8 cellular contexts compared by ENCODE assay signal in the genomic region with DNA sequence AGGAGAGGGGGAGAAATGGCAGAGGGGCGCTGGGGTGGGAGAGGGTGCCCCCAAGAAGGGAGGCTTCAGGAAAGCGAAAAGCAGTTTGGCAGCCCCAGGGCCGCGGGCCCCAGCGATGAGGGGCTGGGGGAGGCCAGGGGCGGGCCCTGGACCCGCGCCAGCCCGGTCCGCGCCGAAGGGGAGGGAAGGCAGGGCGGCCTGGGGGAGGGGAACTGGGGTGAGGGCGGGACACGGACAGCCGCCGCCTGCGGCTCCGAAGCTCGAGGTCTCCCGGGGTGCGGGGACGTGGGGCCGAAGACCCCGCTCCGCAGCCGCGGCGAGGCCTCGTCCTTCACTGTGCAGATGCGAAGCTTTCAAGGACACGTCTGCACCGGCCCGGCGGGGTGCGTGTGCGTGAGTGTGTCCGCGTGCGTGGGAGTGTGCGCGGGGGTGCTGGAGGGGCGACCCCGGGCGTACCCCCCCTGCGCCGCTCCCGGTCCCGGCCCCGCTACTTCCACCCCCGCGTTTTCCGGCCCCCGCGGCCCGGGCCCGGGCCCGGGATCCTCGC. TPM values are rescaled to one million over a fixed set of nuclear protein-coding genes. Genes with fewer than 3 reads are reported as not detected.
DNase-seq lines count a peak whose midpoint lies in the region; ATAC-seq and TF ChIP-seq lines count a peak whose summit lies in the region.

No MANE protein-coding gene starts in this region.

- no peak overlapping the region for H2AFZ ChIP-seq in OCI-LY7 (ENCODE audit: low read length)

- H3K4me3 ChIP-seq in OCI-LY7 (ENCODE audit: low read depth, low read length, poor library complexity, severe bottlenecking): peak overlapping the region; percentile 61
- H3K4me3 ChIP-seq in choroid plexus epithelial cell (ENCODE audit: low read depth, low read length): peak overlapping the region; percentile 63
- H3K4me3 ChIP-seq in urinary bladder (ENCODE audit: low read depth, low read length): peak overlapping the region; percentile 97

- no peaks in the 10 kb centered on the region for H3K79me2 ChIP-seq in OCI-LY7 (ENCODE audit: insufficient read depth, low read depth, low read length)

- H3K36me3 ChIP-seq in OCI-LY7 (ENCODE audit: insufficient read depth, low read length): no peaks in the 10 kb centered on the region
- H3K36me3 ChIP-seq in urinary bladder (ENCODE audit: insufficient read depth): no peaks in the 10 kb centered on the region

- ATAC-seq in GM18870 (IDR thresholded peaks at IDR 0.05; ENCODE audit: unreplicated experiment): no peak

- 1% methylated on average over 59 of the region's 59 CpGs for WGBS in urinary bladder

- TF ChIP-seq CTCF in OCI-LY7 (conservative IDR thresholded peaks at IDR 0.05; ENCODE audit: low read length): no peak
- no peak for TF ChIP-seq CTCF in choroid plexus epithelial cell (conservative IDR thresholded peaks at IDR 0.05; ENCODE audit: low read depth, low read length)

- CTCF ChIA-PET in OCI-LY7 (lab: Charles Lee; ENCODE audit: unreplicated experiment): no interaction called here

- no peak overlapping the region for H3K27ac ChIP-seq in OCI-LY7 (ENCODE audit: low read depth, low read length, poor library complexity, severe bottlenecking)
- peak overlapping the region; percentile 39 for H3K27ac ChIP-seq in urinary bladder (ENCODE audit: low read depth)

- H3K4me1 ChIP-seq in OCI-LY7 (ENCODE audit: insufficient read depth, low read length, poor library complexity, severe bottlenecking) (peaks cover 6% of the 10 kb centered on the region), urinary bladder (ENCODE audit: insufficient read depth) (no peaks in the 10 kb centered on the region)

- H4K20me1 ChIP-seq in OCI-LY7 (ENCODE audit: insufficient read depth, low read length): no peaks in the 10 kb centered on the region

- H3K4me2 ChIP-seq in OCI-LY7 (ENCODE audit: low read length): peak overlapping the region; percentile 39; the same call in 1 of the 2 replicates

- intact Hi-C loops in OCI-LY7 (cut with micrococcal nuclease; ENCODE audit: unreplicated experiment): no loop called here

- no TSS peak for BruUV-seq in OCI-LY7 (replicated peaks; lab: Mats Ljungman, UMichigan)

- peak; percentile 34 for DNase-seq in NCI-H1436 (lab: John Stamatoyannopoulos, UW)
- no peak for DNase-seq in NCI-H1436 treated with DMSO at 0.1 percent for 48 hours (lab: John Stamatoyannopoulos, UW)
- no peak for DNase-seq in OCI-LY7 (ENCODE audit: low spot score)
- no peak for DNase-seq in choroid plexus epithelial cell (ENCODE audit: low read depth)
- peak; percentile 27 for DNase-seq in midbrain (lab: John Stamatoyannopoulos, UW)
- DNase-seq in SW 1271 (lab: John Stamatoyannopoulos, UW): no peak

- H3K9me3 ChIP-seq in OCI-LY7 (ENCODE audit: low read length): no peaks in the 10 kb centered on the region

- POLR2A ChIA-PET in OCI-LY7 (lab: Charles Lee): no interaction called here

- H3K9me2 ChIP-seq in OCI-LY7 (ENCODE audit: insufficient read depth, low read length): no peaks in the 10 kb centered on the region

RNA-seq across cellular contexts. Expression of gene DNMT3A, which starts 1.3 kb away (rescaled TPM):
- 2.6 and 2.8 TPM in 2 replicates for total RNA-seq in OCI-LY7 (2014; rRNA removed; shearing (Covaris generic))
- total RNA-seq in OCI-LY7 (2022): 7.2 and 7.3 TPM in 2 replicates
- total RNA-seq in urinary bladder: 34.1 TPM
- 11.4 TPM for polyA plus RNA-seq in urinary bladder

Comparison
In these comparisons a context has a peak if more than half of its experiments do, and no peak if none do; other contexts are left out.
1. DNase-seq: peak in NCI-H1436 (single experiment) and midbrain (single experiment); none in NCI-H1436 treated with DMSO at 0.1 percent for 48 hours (single experiment), OCI-LY7 (single experiment), choroid plexus epithelial cell (single experiment) and SW 1271 (0 of 2).
2. Peak in every context shown above with its lines, with median percentiles within 50 percentile points of each other: H3K4me3 ChIP-seq.